ENCODE assay signal across 8 cellular contexts in genomic region chr12:57229041-57229633, GRCh38. TPM values are rescaled to one million over a fixed set of nuclear protein-coding genes. Genes with fewer than 3 reads are reported as not detected.
A peak's percentile ranks its signal among the peaks of the same experiment; 100 is the strongest.
DNase-seq lines count a peak whose midpoint lies in the region; TF ChIP-seq lines count a peak whose summit lies in the region.

No MANE protein-coding gene starts in this region.

- no peaks in the 10 kb centered on the region for H3K9me3 Mint-ChIP-seq in activated T-cell treated with anti-CD3 and anti-CD28 coated beads, Interleukin-2, amount 50 U/mL, for 24 hours
- H3K9me3 Mint-ChIP-seq in brain: peaks cover 0 to 4% (median 0%) of the 10 kb centered on the region in 5 experiments

- H3K36me3 ChIP-seq in muscle layer of duodenum (ENCODE audit: control insufficient read depth in 1 of 2, insufficient read depth in 2 of 2, low read length in 2 of 2): peaks cover 27 to 31% of the 10 kb centered on the region in 2 donors

- H3K4me1 Mint-ChIP-seq in activated T-cell treated with anti-CD3 and anti-CD28 coated beads, Interleukin-2, amount 50 U/mL, for 24 hours (ENCODE audit: low read depth): peaks cover 68% of the 10 kb centered on the region
- H3K4me1 Mint-ChIP-seq in brain: peaks cover 82% of the 10 kb centered on the region

- POLR2A ChIA-PET in HEK293T (lab: Yijun Ruan, JAX): interaction anchor here (0.5 to 5.5 kb wide), 17 partner anchors 8 to 237 kb away, joined by 3 to 87 read pairs (median 4); partner anchors contain the start of genes INHBE, LRP1, NEMP1 and NXPH4

- peaks cover 26% of the 10 kb centered on the region for H3K27me3 ChIP-seq in muscle layer of duodenum (ENCODE audit: low read depth, low read length)

- H3K27ac Mint-ChIP-seq in activated T-cell treated with anti-CD3 and anti-CD28 coated beads, Interleukin-2, amount 50 U/mL, for 24 hours: peak overlapping the region; percentile 99
- peak overlapping the region; percentile 94 to 99 (median 98) for H3K27ac Mint-ChIP-seq in brain

- H3K4me1 ChIP-seq in muscle layer of duodenum (ENCODE audit: control insufficient read depth in 1 of 2, insufficient read depth in 2 of 2, low read length in 2 of 2): peaks cover 9 to 35% of the 10 kb centered on the region in 2 donors

- H3K9me3 ChIP-seq in muscle layer of duodenum (ENCODE audit: control insufficient read depth in 1 of 2, low read length in 2 of 2): no peaks in the 10 kb centered on the region

- H3K36me3 Mint-ChIP-seq in activated T-cell treated with anti-CD3 and anti-CD28 coated beads, Interleukin-2, amount 50 U/mL, for 24 hours (ENCODE audit: low read depth): peaks cover 50% of the 10 kb centered on the region
- H3K36me3 Mint-ChIP-seq in brain: peaks cover 35% of the 10 kb centered on the region

- no peak overlapping the region for H3K27ac ChIP-seq in muscle layer of duodenum (ENCODE audit: low read length)

- peaks cover 33% of the 10 kb centered on the region for H3K27me3 Mint-ChIP-seq in activated T-cell treated with anti-CD3 and anti-CD28 coated beads, Interleukin-2, amount 50 U/mL, for 24 hours
- H3K27me3 Mint-ChIP-seq in brain: peaks cover 45% of the 10 kb centered on the region

- DNase-seq in activated T-cell treated with anti-CD3 and anti-CD28 coated beads, Interleukin-2, amount 50 U/mL, for 24 hours: no peak
- DNase-seq in activated T-cell treated with anti-CD3 and anti-CD28 coated beads for 4 hours: no peak
- peak; percentile 78 for DNase-seq in Kasumi-1 (lab: John Stamatoyannopoulos, UW)
- DNase-seq in COLO668 (lab: John Stamatoyannopoulos, UW; ENCODE audit: unreplicated experiment): no peak
- no peak for DNase-seq in superior temporal gyrus (ENCODE audit: extremely low spot score)
- no peak for DNase-seq in HEK293T (ENCODE audit: extremely low spot score)

- peak overlapping the region; percentile 79 to 94 for H3K4me3 ChIP-seq in muscle layer of duodenum (ENCODE audit: low read depth in 1 of 2, low read length in 2 of 2)

- CTCF ChIA-PET in HEK293T (lab: Yijun Ruan, JAX): interaction anchor here (0.6 to 2.5 kb wide), 5 partner anchors 11 to 1151 kb away, joined by 3 to 21 read pairs (median 15); no protein-coding TSS in a partner anchor

- TF ChIP-seq CTCF in brain (conservative IDR thresholded peaks at IDR 0.05): peak in 1 of 2 experiments; percentile 42

- peak overlapping the region; percentile 99 for H3K4me3 Mint-ChIP-seq in activated T-cell treated with anti-CD3 and anti-CD28 coated beads, Interleukin-2, amount 50 U/mL, for 24 hours
- peak overlapping the region; percentile 95 to 99 (median 97) for H3K4me3 Mint-ChIP-seq in brain

TF ChIP-seq in HEK293T, 16 proteins besides CTCF, POLR2A, EP300 and RAD21:
- TF ChIP-seq ARNT (IDR thresholded peaks at IDR 0.05) (no peak), BHLHE40 (IDR thresholded peaks at IDR 0.05; ENCODE audit: borderline replicate concordance) (no peak), FOXA1 (IDR thresholded peaks at IDR 0.05) (no peak), FOXM1 (IDR thresholded peaks at IDR 0.05; ENCODE audit: borderline replicate concordance) (no peak), PKNOX1 (IDR thresholded peaks at IDR 0.05) (no peak), HDGF (IDR thresholded peaks at IDR 0.05; ENCODE audit: borderline replicate concordance) (no peak)

RNA-seq across cellular contexts. Expression of gene SHMT2, which starts 0.4 kb away (rescaled TPM):
- 394 TPM for polyA plus RNA-seq in brain (ENCODE audit: insufficient read depth, low read depth, low replicate concordance)

RNA-seq across cellular contexts. Expression of gene NXPH4, which starts 12.5 kb away (rescaled TPM):
- polyA plus RNA-seq in brain (ENCODE audit: insufficient read depth, low read depth, low replicate concordance): 41.8 TPM

RNA-seq across cellular contexts. Expression of gene STAC3, which starts 21.9 kb away (rescaled TPM):
- polyA plus RNA-seq in brain (ENCODE audit: insufficient read depth, low read depth, low replicate concordance): 1.9 TPM

Comparison
In these comparisons a context has a peak if more than half of its experiments do, and no peak if none do; other contexts are left out.
1. DNase-seq: peak in Kasumi-1 (2 of 2); none in activated T-cell treated with anti-CD3 and anti-CD28 coated beads, Interleukin-2, amount 50 U/mL, for 24 hours (single experiment), activated T-cell treated with anti-CD3 and anti-CD28 coated beads for 4 hours (single experiment), COLO668 (single experiment), superior temporal gyrus (single experiment) and HEK293T (single experiment).